ENCODE assay signal across 8 cellular contexts in genomic region chr2:147182260-147182659, GRCh38.
DNase-seq lines count a peak whose midpoint lies in the region; ATAC-seq and TF ChIP-seq lines count a peak whose summit lies in the region.

No MANE protein-coding gene starts in this region.

- 66% methylated on average over 4 of the region's 4 CpGs for WGBS in mesenchymal stem cell
- 83 to 84% methylated on average over 3 to 4 of the region's 4 CpGs for WGBS in testis, 2 donors

- ATAC-seq in GM19463 (IDR thresholded peaks at IDR 0.05; ENCODE audit: unreplicated experiment) (peak; percentile 88), HG03196 (IDR thresholded peaks at IDR 0.05; ENCODE audit: unreplicated experiment) (peak; percentile 90)

- H3K9ac ChIP-seq in mesenchymal stem cell (ENCODE audit: low read length) = no peak overlapping the region

- no peak overlapping the region for H2BK5ac ChIP-seq in mesenchymal stem cell (ENCODE audit: low read depth, low read length, poor library complexity, severe bottlenecking)

- intact Hi-C loops in testis (cut with DNase I; ENCODE audit: low total_unique reads) = no loop called here

- H2AK5ac ChIP-seq in mesenchymal stem cell (ENCODE audit: low read length, severe bottlenecking) = no peak overlapping the region

- H3K4me1 ChIP-seq in mesenchymal stem cell (ENCODE audit: control insufficient read depth, insufficient read depth, low read depth, low read length) = no peaks in the 10 kb centered on the region
- H3K4me1 ChIP-seq in testis = no peaks in the 10 kb centered on the region

- no peak overlapping the region for H3K14ac ChIP-seq in mesenchymal stem cell (ENCODE audit: low read length in 2 of 2)

- DNase-seq in activated T-cell treated with anti-CD3 and anti-CD28 coated beads, Interleukin-2, amount 50 U/mL, for 1 hour = peak; percentile 23
- peak; percentile 25 to 34 for DNase-seq in stimulated activated CD4-positive, alpha-beta T cell treated with anti-CD3 and anti-CD28 coated beads, Interleukin-2, amount 100 ng/mL, for 48 hours
- DNase-seq in mesenchymal stem cell (no peak), amygdala (lab: John Stamatoyannopoulos, UW) (no peak), mesenteric fat pad (ENCODE audit: low spot score) (no peak), testis (no peak)

- no peak overlapping the region for H2BK120ac ChIP-seq in mesenchymal stem cell (ENCODE audit: low read depth, low read length)

- no peak overlapping the region for H2BK15ac ChIP-seq in mesenchymal stem cell (ENCODE audit: low read depth, poor library complexity, severe bottlenecking)

- peaks cover 7% of the 10 kb centered on the region for H3K9me3 ChIP-seq in mesenchymal stem cell (ENCODE audit: control insufficient read depth, low read length)
- no peaks in the 10 kb centered on the region for H3K9me3 ChIP-seq in testis

- no peaks in the 10 kb centered on the region for H3K79me1 ChIP-seq in mesenchymal stem cell (replicated peaks; ENCODE audit: low read length, poor library complexity, severe bottlenecking)

- no peak overlapping the region for H2AFZ ChIP-seq in mesenchymal stem cell (ENCODE audit: low read depth, low read length)

- H3K18ac ChIP-seq in mesenchymal stem cell (ENCODE audit: low read depth in 1 of 2, low read length in 2 of 2) = no peak overlapping the region

- H3K23ac ChIP-seq in mesenchymal stem cell (ENCODE audit: low read length in 2 of 2) = no peak overlapping the region

- no peak overlapping the region for H4K8ac ChIP-seq in mesenchymal stem cell (ENCODE audit: low read length)

- H3K4me3 ChIP-seq in mesenchymal stem cell (ENCODE audit: insufficient read depth in 1 of 2, low read depth in 1 of 2, low read length in 2 of 2) (no peak overlapping the region), testis (no peak overlapping the region)

- no peak overlapping the region for H4K91ac ChIP-seq in mesenchymal stem cell (ENCODE audit: low read length)

- H3K27ac ChIP-seq in mesenchymal stem cell (ENCODE audit: low read length, poor library complexity, severe bottlenecking) (no peak overlapping the region), testis (no peak overlapping the region)

- H3K36me3 ChIP-seq in mesenchymal stem cell (ENCODE audit: control insufficient read depth in 1 of 2, insufficient read depth in 2 of 2, low read depth in 1 of 2, low read length in 2 of 2) = no peaks in the 10 kb centered on the region
- no peaks in the 10 kb centered on the region for H3K36me3 ChIP-seq in testis (ENCODE audit: low read depth, missing control alignments)

- TF ChIP-seq CTCF in testis (IDR thresholded peaks at IDR 0.05) = no peak

- H3K4ac ChIP-seq in mesenchymal stem cell (ENCODE audit: low read depth in 1 of 2, low read length in 2 of 2) = no peak overlapping the region

- TF ChIP-seq POLR2A in testis (IDR thresholded peaks at IDR 0.05) = no peak

- H3K4me2 ChIP-seq in mesenchymal stem cell (ENCODE audit: low read length, poor library complexity, severe bottlenecking) = no peak overlapping the region

- no peak overlapping the region for H2BK12ac ChIP-seq in mesenchymal stem cell (ENCODE audit: low read length in 2 of 2)

- H3K27me3 ChIP-seq in mesenchymal stem cell (ENCODE audit: control insufficient read depth in 1 of 2, insufficient read depth in 1 of 2, low read length in 2 of 2) = no peaks in the 10 kb centered on the region
- no peaks in the 10 kb centered on the region for H3K27me3 ChIP-seq in testis

Comparison
In these comparisons a context has a peak if more than half of its experiments do, and no peak if none do; other contexts are left out.
1. DNase-seq: peak in activated T-cell treated with anti-CD3 and anti-CD28 coated beads, Interleukin-2, amount 50 U/mL, for 1 hour (single experiment) and stimulated activated CD4-positive, alpha-beta T cell treated with anti-CD3 and anti-CD28 coated beads, Interleukin-2, amount 100 ng/mL, for 48 hours (2 of 2); none in mesenchymal stem cell (single experiment), amygdala (0 of 56), mesenteric fat pad (single experiment) and testis (single experiment).